Comparison of ENCODE assay signal across 15 cellular contexts in the genomic region with DNA sequence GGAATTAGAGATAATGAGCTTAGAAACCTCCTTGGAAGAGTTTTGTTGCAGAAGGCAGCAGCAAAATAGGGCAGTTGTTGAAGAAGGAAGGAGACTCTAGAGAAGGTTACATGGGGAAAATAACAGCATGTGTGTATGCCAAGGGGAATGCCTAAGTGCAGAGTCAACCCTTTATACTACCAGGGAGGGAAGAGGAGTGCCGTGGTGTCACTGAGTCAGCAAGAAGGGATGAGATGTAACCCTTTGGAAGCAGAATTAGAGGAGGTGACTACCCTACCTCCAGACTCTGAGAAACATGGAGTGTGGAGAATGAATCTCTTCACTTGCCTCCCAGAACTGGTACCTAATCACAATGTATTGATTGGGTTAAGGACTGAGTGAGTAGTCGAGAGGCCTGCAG. TPM values are rescaled to one million over a fixed set of nuclear protein-coding genes. Genes with fewer than 3 reads are reported as not detected.
A peak's percentile ranks its signal among the peaks of the same experiment; 100 is the strongest.
DNase-seq lines count a peak whose midpoint lies in the region; ATAC-seq, FAIRE-seq and TF ChIP-seq lines count a peak whose summit lies in the region.
"Had no signal": no experiment of that assay in that cellular context is flagged by ENCODE, and none has a peak within 500 bp of the region (broad histone marks: within the 10 kb centered on the region; RNA-seq: fewer than 3 reads in every experiment).

No MANE protein-coding gene starts in this region.

- no peak for ATAC-seq in HG02642 (IDR thresholded peaks at IDR 0.05; ENCODE audit: poor library complexity, unreplicated experiment)
- no peak for ATAC-seq in HG03175 (IDR thresholded peaks at IDR 0.05; ENCODE audit: unreplicated experiment)
- ATAC-seq: effector memory CD8-positive, alpha-beta T cell; GM12878 had no signal

- FAIRE-seq in small intestine (lab: Jason Lieb, UNC), result no peak
- FAIRE-seq: GM12878 had no signal

- H3K4me3 ChIP-seq in SJSA1, result no peak overlapping the region
- H3K4me3 ChIP-seq in fibroblast of mammary gland (ENCODE audit: control insufficient read depth, low read depth, low read length), result no peak overlapping the region
- no peak overlapping the region for H3K4me3 ChIP-seq in small intestine (ENCODE audit: low read depth in 1 of 2, low read length in 2 of 2)
- no peak overlapping the region for H3K4me3 ChIP-seq in right atrium auricular region
- H3K4me3 ChIP-seq: GM12878, testis had no signal

- H3K4me1 ChIP-seq in SJSA1 (replicated peaks) (peaks cover 58% of the 10 kb centered on the region), small intestine (ENCODE audit: control insufficient read depth in 2 of 2, insufficient read depth in 1 of 2, low read depth in 1 of 2, low read length in 1 of 2) (peaks cover 0 to 3% of the 10 kb centered on the region in 2 donors), right atrium auricular region (peaks cover 0 to 3% of the 10 kb centered on the region in 2 donors)
- H3K4me1 ChIP-seq: parathyroid adenoma, testis had no signal

- H3K27me3 ChIP-seq in SJSA1 (replicated peaks), result no peaks in the 10 kb centered on the region
- H3K27me3 ChIP-seq in small intestine (ENCODE audit: control insufficient read depth in 2 of 2, insufficient read depth in 2 of 2, low read length in 2 of 2), result no peaks in the 10 kb centered on the region
- H3K27me3 ChIP-seq in right atrium auricular region, result no peaks in the 10 kb centered on the region
- H3K27me3 ChIP-seq: testis had no signal

- peak; percentile 54 for DNase-seq in GM04504 (ENCODE audit: low read depth)
- peak; percentile 51 to 53 for DNase-seq in SJSA1 (ENCODE audit: low read depth in 1 of 2, low spot score in 2 of 2)
- DNase-seq in fibroblast of mammary gland (ENCODE audit: low read depth), result peak; percentile 81
- DNase-seq in small intestine, result peak; percentile 19
- DNase-seq in right atrium auricular region (ENCODE audit: low spot score), result no peak
- no peak for DNase-seq in NOMO-1 treated with dmso at 0.1 percent for 144 hours (lab: John Stamatoyannopoulos, UW; ENCODE audit: unreplicated experiment)
- DNase-seq: activated effector memory CD4-positive, alpha-beta T cell treated with Interleukin-2 at 50 U/mL for 16 hours; effector memory CD8-positive, alpha-beta T cell; SW 1271; testis had no signal

- H3K36me3 ChIP-seq in SJSA1, result no peaks in the 10 kb centered on the region
- no peaks in the 10 kb centered on the region for H3K36me3 ChIP-seq in small intestine (ENCODE audit: control insufficient read depth in 2 of 2, insufficient read depth in 2 of 2, low read length in 2 of 2)
- no peaks in the 10 kb centered on the region for H3K36me3 ChIP-seq in right atrium auricular region

- H3K27ac ChIP-seq in SJSA1, result peak overlapping the region; percentile 96
- peak overlapping the region; percentile 81 to 91 for H3K27ac ChIP-seq in small intestine (ENCODE audit: low read depth in 1 of 2, low read length in 1 of 2)
- H3K27ac ChIP-seq in right atrium auricular region, result no peak overlapping the region
- H3K27ac ChIP-seq: C4-2B, parathyroid adenoma, testis had no signal

- WGBS in small intestine, 3 donors, result 24 to 47% (median 38%) methylated on average over 2 of the region's 2 CpGs

- H3K9me3 ChIP-seq in SJSA1 (replicated peaks), result no peaks in the 10 kb centered on the region
- no peaks in the 10 kb centered on the region for H3K9me3 ChIP-seq in small intestine (ENCODE audit: control insufficient read depth, low read depth)
- no peaks in the 10 kb centered on the region for H3K9me3 ChIP-seq in right atrium auricular region
- H3K9me3 ChIP-seq: testis had no signal

- TF ChIP-seq CTCF in fibroblast of mammary gland (conservative IDR thresholded peaks at IDR 0.05; ENCODE audit: control insufficient read depth, insufficient read depth, low read depth, low read length) (no peak), right atrium auricular region (IDR thresholded peaks at IDR 0.05) (no peak)

RNA-seq across cellular contexts. Expression of gene GABRE, which starts 6.7 kb away (rescaled TPM):
- 9.8 and 17.1 TPM in 2 replicates for total RNA-seq in SJSA1 (2014; rRNA removed; shearing (Covaris generic))
- 10 to 100 TPM in 2 of 3 donors, 1 to 10 TPM in 1; 4.8 to 26.6 (median 21.1) TPM for polyA plus RNA-seq in small intestine
- total RNA-seq in right atrium auricular region, result 10 to 100 TPM in 1 of 2 donors, 1 to 10 TPM in 1; 4.2 to 16.2 TPM

Comparison
In these comparisons a context has a peak if more than half of its experiments do, and no peak if none do; other contexts are left out.
1. DNase-seq: peak in GM04504 (single experiment), SJSA1 (2 of 2), fibroblast of mammary gland (single experiment) and small intestine (single experiment); none in right atrium auricular region (single experiment) and NOMO-1 treated with dmso at 0.1 percent for 144 hours (single experiment).
2. H3K27ac ChIP-seq: peak in SJSA1 (single experiment) and small intestine (2 of 2); none in right atrium auricular region (0 of 2).